Comparison of ENCODE assay signal across 8 cellular contexts in the genomic region with DNA sequence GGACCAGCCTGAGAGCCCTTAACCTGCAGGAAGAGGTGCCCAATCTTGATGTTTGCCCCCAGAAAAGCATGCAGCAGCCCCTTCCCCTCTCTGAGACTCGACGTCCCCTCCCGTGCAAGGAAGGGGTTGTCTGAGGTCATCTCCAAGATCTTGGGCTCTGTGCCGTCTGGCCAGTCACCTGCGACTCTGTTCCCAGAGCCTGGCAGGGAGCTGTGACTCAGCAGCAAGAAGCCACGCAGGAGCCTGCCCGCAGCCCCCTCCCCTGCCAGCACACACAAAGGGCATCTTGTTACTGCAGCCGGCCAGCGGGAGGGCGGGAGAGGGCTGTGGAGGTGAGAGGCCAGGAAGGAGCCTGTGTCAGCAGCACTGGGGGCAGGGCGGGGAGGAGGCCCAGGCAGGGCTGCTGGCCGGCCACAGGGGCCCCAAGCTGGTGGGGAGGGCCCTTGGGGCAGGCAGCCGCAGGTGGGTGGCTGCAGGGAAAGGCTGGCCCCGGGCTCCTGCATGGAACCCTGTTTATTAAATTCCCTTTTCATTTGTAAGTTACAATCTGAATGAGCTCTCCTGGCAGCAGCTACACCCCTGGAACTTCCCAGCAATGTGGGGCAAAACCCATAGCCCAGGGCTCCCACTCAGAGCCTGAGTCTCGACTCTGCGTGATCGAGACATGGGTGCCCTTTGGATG.
DNase-seq lines count a peak whose midpoint lies in the region; ATAC-seq and TF ChIP-seq lines count a peak whose summit lies in the region.

No MANE protein-coding gene starts in this region.

- no peak overlapping the region for H3K9ac ChIP-seq in colonic mucosa (ENCODE audit: low read depth in 2 of 2, low read length in 2 of 2)

- no peaks in the 10 kb centered on the region for H3K36me3 ChIP-seq in HEK293 (ENCODE audit: control insufficient read depth in 2 of 2, insufficient read depth in 1 of 2, low read length in 2 of 2)
- no peaks in the 10 kb centered on the region for H3K36me3 ChIP-seq in colonic mucosa

- POLR2A ChIA-PET in HEK293 (lab: Yijun Ruan, JAX) = interaction anchor here (1.3 to 1.9 kb wide), 3 partner anchors 8 to 10 kb away, joined by 3 to 6 read pairs (median 3); no protein-coding TSS in a partner anchor

- H3K9me3 ChIP-seq in HEK293 (ENCODE audit: control insufficient read depth, insufficient read depth, low read depth, low read length) (no peaks in the 10 kb centered on the region), colonic mucosa (no peaks in the 10 kb centered on the region)

- DNase-seq in RPMI8226 = peak; percentile 34
- DNase-seq in foreskin keratinocyte = no peak
- peak; percentile 86 for DNase-seq in renal cortical epithelial cell (ENCODE audit: low read depth)
- DNase-seq in COR-L47 (lab: John Stamatoyannopoulos, UW) = no peak
- no peak for DNase-seq in colonic mucosa
- no peak for DNase-seq in cerebellar nuclear complex (lab: John Stamatoyannopoulos, UW)
- no peak for DNase-seq in activated naive CD4-positive, alpha-beta T cell (lab: John Stamatoyannopoulos, UW)

- no peaks in the 10 kb centered on the region for H3K27me3 ChIP-seq in foreskin keratinocyte
- no peaks in the 10 kb centered on the region for H3K27me3 ChIP-seq in colonic mucosa

- TF ChIP-seq CTCF in HEK293 (tag by site-specific recombination; IDR thresholded peaks at IDR 0.05) = no peak
- no peak for TF ChIP-seq CTCF in foreskin keratinocyte (conservative IDR thresholded peaks at IDR 0.05)
- TF ChIP-seq CTCF in colonic mucosa (IDR thresholded peaks at IDR 0.05) = no peak

- CTCF ChIA-PET in HEK293 (lab: Yijun Ruan, JAX) = interaction anchor here (0.9 to 2.1 kb wide), 2 partner anchors 10 to 230 kb away, joined by 3 to 8 read pairs; no protein-coding TSS in a partner anchor

- intact Hi-C loops in colonic mucosa (cut with DNase I) = no loop called here

- H3K27ac ChIP-seq in HEK293 (ENCODE audit: extremely low read depth, low read depth, low read length) (no peak overlapping the region), foreskin keratinocyte (no peak overlapping the region), colonic mucosa (no peak overlapping the region)

- peak; percentile 51 for ATAC-seq in foreskin keratinocyte

- no peaks in the 10 kb centered on the region for H3K4me1 ChIP-seq in HEK293 (ENCODE audit: control insufficient read depth, insufficient read depth, low read length)
- H3K4me1 ChIP-seq in foreskin keratinocyte = peaks cover 10% of the 10 kb centered on the region
- no peaks in the 10 kb centered on the region for H3K4me1 ChIP-seq in colonic mucosa

- H3K4me3 ChIP-seq in HEK293 (ENCODE audit: low read depth, low read length) = no peak overlapping the region
- no peak overlapping the region for H3K4me3 ChIP-seq in colonic mucosa

TF ChIP-seq in HEK293, 187 proteins besides CTCF, POLR2A, EP300 and RAD21:
- no peak for TF ChIP-seq ZNF76 (tag by site-specific recombination; IDR thresholded peaks at IDR 0.05; ENCODE audit: borderline replicate concordance, low read depth)
- no peak for TF ChIP-seq ZNF155 (tag by site-specific recombination; IDR thresholded peaks at IDR 0.05)
- TF ChIP-seq, protein P1, sequence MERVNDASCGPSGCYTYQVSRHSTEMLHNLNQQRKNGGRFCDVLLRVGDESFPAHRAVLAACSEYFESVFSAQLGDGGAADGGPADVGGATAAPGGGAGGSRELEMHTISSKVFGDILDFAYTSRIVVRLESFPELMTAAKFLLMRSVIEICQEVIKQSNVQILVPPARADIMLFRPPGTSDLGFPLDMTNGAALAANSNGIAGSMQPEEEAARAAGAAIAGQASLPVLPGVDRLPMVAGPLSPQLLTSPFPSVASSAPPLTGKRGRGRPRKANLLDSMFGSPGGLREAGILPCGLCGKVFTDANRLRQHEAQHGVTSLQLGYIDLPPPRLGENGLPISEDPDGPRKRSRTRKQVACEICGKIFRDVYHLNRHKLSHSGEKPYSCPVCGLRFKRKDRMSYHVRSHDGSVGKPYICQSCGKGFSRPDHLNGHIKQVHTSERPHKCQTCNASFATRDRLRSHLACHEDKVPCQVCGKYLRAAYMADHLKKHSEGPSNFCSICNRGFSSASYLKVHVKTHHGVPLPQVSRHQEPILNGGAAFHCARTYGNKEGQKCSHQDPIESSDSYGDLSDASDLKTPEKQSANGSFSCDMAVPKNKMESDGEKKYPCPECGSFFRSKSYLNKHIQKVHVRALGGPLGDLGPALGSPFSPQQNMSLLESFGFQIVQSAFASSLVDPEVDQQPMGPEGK (tag by site-specific recombination; IDR thresholded peaks at IDR 0.05) = peak; percentile 66
- TF ChIP-seq ZBTB8A (tag by site-specific recombination; IDR thresholded peaks at IDR 0.05) = peak; percentile 11; the same call in 1 of the 2 replicates
- TF ChIP-seq HOXC10 (CRISPR knock-in tag; IDR thresholded peaks at IDR 0.05) = no peak
- TF ChIP-seq, protein P2, sequence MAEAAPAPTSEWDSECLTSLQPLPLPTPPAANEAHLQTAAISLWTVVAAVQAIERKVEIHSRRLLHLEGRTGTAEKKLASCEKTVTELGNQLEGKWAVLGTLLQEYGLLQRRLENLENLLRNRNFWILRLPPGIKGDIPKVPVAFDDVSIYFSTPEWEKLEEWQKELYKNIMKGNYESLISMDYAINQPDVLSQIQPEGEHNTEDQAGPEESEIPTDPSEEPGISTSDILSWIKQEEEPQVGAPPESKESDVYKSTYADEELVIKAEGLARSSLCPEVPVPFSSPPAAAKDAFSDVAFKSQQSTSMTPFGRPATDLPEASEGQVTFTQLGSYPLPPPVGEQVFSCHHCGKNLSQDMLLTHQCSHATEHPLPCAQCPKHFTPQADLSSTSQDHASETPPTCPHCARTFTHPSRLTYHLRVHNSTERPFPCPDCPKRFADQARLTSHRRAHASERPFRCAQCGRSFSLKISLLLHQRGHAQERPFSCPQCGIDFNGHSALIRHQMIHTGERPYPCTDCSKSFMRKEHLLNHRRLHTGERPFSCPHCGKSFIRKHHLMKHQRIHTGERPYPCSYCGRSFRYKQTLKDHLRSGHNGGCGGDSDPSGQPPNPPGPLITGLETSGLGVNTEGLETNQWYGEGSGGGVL (tag by site-specific recombination; IDR thresholded peaks at IDR 0.05) = no peak
- 0 out of 2 replicates have a peak, but pooled peaks have one; percentile 43 for TF ChIP-seq ZNF548 (tag by site-specific recombination; IDR thresholded peaks at IDR 0.05)
- peak; percentile 59; the same call in 1 of the 2 replicates for TF ChIP-seq ZSCAN30 (tag by site-specific recombination; IDR thresholded peaks at IDR 0.05)
- peak; percentile 9; the same call in 1 of the 2 replicates for TF ChIP-seq GLIS1 (tag by site-specific recombination; IDR thresholded peaks at IDR 0.05)
- peak; percentile 49; the same call in 1 of the 2 replicates for TF ChIP-seq ZBTB20 (tag by site-specific recombination; IDR thresholded peaks at IDR 0.05)
- TF ChIP-seq ZNF37A (tag by site-specific recombination; IDR thresholded peaks at IDR 0.05) = no peak
- TF ChIP-seq, protein P3, sequence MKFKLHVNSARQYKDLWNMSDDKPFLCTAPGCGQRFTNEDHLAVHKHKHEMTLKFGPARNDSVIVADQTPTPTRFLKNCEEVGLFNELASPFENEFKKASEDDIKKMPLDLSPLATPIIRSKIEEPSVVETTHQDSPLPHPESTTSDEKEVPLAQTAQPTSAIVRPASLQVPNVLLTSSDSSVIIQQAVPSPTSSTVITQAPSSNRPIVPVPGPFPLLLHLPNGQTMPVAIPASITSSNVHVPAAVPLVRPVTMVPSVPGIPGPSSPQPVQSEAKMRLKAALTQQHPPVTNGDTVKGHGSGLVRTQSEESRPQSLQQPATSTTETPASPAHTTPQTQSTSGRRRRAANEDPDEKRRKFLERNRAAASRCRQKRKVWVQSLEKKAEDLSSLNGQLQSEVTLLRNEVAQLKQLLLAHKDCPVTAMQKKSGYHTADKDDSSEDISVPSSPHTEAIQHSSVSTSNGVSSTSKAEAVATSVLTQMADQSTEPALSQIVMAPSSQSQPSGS (tag by site-specific recombination; IDR thresholded peaks at IDR 0.05; ENCODE audit: low read depth) = no peak
- TF ChIP-seq SCRT2 (tag by site-specific recombination; IDR thresholded peaks at IDR 0.05) = peak; percentile 78
- 0 out of 2 replicates have a peak, but pooled peaks have one; percentile 23 for TF ChIP-seq OSR2 (tag by site-specific recombination; IDR thresholded peaks at IDR 0.05)
- peak; percentile 58; the same call in 1 of the 2 replicates for TF ChIP-seq GLIS2 (tag by site-specific recombination; IDR thresholded peaks at IDR 0.05)
- peak; percentile 98 for TF ChIP-seq ZIC2 (tag by site-specific recombination; IDR thresholded peaks at IDR 0.05)

Comparison
In these comparisons a context has a peak if more than half of its experiments do, and no peak if none do; other contexts are left out.
1. DNase-seq: peak in RPMI8226 (single experiment) and renal cortical epithelial cell (single experiment); none in foreskin keratinocyte (0 of 2), COR-L47 (single experiment), colonic mucosa (single experiment), cerebellar nuclear complex (0 of 2) and activated naive CD4-positive, alpha-beta T cell (0 of 4).